In genomic region chr22:45067731-45068130, GRCh38 we compare ENCODE assay signal across 38 cellular contexts. TPM values are rescaled to one million over a fixed set of nuclear protein-coding genes. Genes with fewer than 3 reads are reported as not detected.
"Had no signal": no experiment of that assay in that cellular context is flagged by ENCODE, and none has a peak within 500 bp of the region (broad histone marks: within the 10 kb centered on the region; RNA-seq: fewer than 3 reads in every experiment).

No MANE protein-coding gene starts in this region.

- DNase-seq: activated CD4-positive, alpha-beta memory T cell treated with anti-CD3 and anti-CD28 coated beads, Interleukin-2, amount 10 ng/mL, durations not matched to agents 7 days and 5 days; activated CD4-positive, alpha-beta T cell treated with anti-CD3 and anti-CD28 coated beads for 1 hour; activated CD4-positive, alpha-beta T cell treated with anti-CD3 and anti-CD28 coated beads for 48 hours; activated CD4-positive, CD25-positive, alpha-beta regulatory T cell; activated CD8-positive, alpha-beta memory T cell treated with anti-CD3 and anti-CD28 coated beads for 24 hours; activated CD8-positive, alpha-beta memory T cell treated with anti-CD3 and anti-CD28 coated beads, Interleukin-2, amount 10 ng/mL, durations not matched to agents 7 days and 5 days; activated CD8-positive, alpha-beta memory T cell treated with anti-CD3 and anti-CD28 coated beads, Interleukin-2, amount 50 U/mL, for 48 hours; activated effector memory CD4-positive, alpha-beta T cell treated with anti-CD3 and anti-CD28 coated beads, Interleukin-2, amount 50 U/mL, for 16 hours; activated naive CD4-positive, alpha-beta T cell; activated naive CD4-positive, alpha-beta T cell treated with anti-CD3 and anti-CD28 coated beads, Interleukin-2, amount 50 U/mL, for 16 hours; activated naive CD8-positive, alpha-beta T cell treated with anti-CD3 and anti-CD28 coated beads for 36 hours; activated T-cell treated with anti-CD3 and anti-CD28 coated beads, Interleukin-2, amount 50 U/mL, for 72 hours; amniotic stem cell; aorta; body of pancreas; NCI-H1048; NCI-H1105 treated with DMSO at 0.1 percent for 48 hours; NCI-H1436; NCI-H1694; NCI-H1930; NCI-H2081 treated with DMSO at 0.1 percent for 48 hours; NCI-H226; NCI-H446 treated with DMSO at 0.1 percent for 48 hours; NCI-H524; NK-92 treated with Interleukin-12 subunit alpha and Interleukin-12 subunit beta, amount 100 ng/mL, for 24 hours; SIG-M5; T-cell; T-helper 17 cell; T-helper 9 cell; WERI-Rb-1 had no signal

- ATAC-seq: activated CD8-positive, alpha-beta memory T cell treated with anti-CD3 and anti-CD28 coated beads, Interleukin-2, amount 10 ng/mL, durations not matched to agents 7 days and 5 days; activated T-cell treated with anti-CD3 and anti-CD28 coated beads, Interleukin-2, amount 50 U/mL, for 72 hours; activated T-helper 17 cell treated with anti-CD3 and anti-CD28 coated beads, Interleukin-2, amount 50 U/mL, for 72 hours; body of pancreas; PC-3; Right ventricle myocardium inferior; SK-N-SH treated with all-trans-retinoic acid at 6 μM for 48 hours; T-cell; T-helper 17 cell had no signal

- H3K9me3 Mint-ChIP-seq: activated CD4-positive, alpha-beta memory T cell treated with anti-CD3 and anti-CD28 coated beads, Interleukin-2, amount 10 ng/mL, durations not matched to agents 7 days and 5 days had no signal

- H3K36me3 ChIP-seq: breast epithelium, WERI-Rb-1 had no signal

- H3K9me3 ChIP-seq: body of pancreas, breast epithelium had no signal

- H3K4me2 ChIP-seq: KMS-11 had no signal

- H3K27ac Mint-ChIP-seq: activated CD4-positive, alpha-beta memory T cell treated with anti-CD3 and anti-CD28 coated beads, Interleukin-2, amount 10 ng/mL, durations not matched to agents 7 days and 5 days; activated CD8-positive, alpha-beta memory T cell treated with anti-CD3 and anti-CD28 coated beads, Interleukin-2, amount 10 ng/mL, durations not matched to agents 7 days and 5 days; activated naive CD8-positive, alpha-beta T cell treated with anti-CD3 and anti-CD28 coated beads for 36 hours; activated T-cell treated with anti-CD3 and anti-CD28 coated beads, Interleukin-2, amount 50 U/mL, for 72 hours; activated T-helper 17 cell treated with anti-CD3 and anti-CD28 coated beads, Interleukin-2, amount 50 U/mL, for 72 hours; T-cell; T-helper 17 cell had no signal

- H3K4me1 Mint-ChIP-seq: T-cell had no signal

- H3K4me3 Mint-ChIP-seq: activated CD4-positive, alpha-beta memory T cell treated with anti-CD3 and anti-CD28 coated beads, Interleukin-2, amount 10 ng/mL, durations not matched to agents 7 days and 5 days; activated CD8-positive, alpha-beta memory T cell treated with anti-CD3 and anti-CD28 coated beads, Interleukin-2, amount 10 ng/mL, durations not matched to agents 7 days and 5 days; activated naive CD8-positive, alpha-beta T cell treated with anti-CD3 and anti-CD28 coated beads for 36 hours; activated T-cell treated with anti-CD3 and anti-CD28 coated beads, Interleukin-2, amount 50 U/mL, for 72 hours; activated T-helper 17 cell treated with anti-CD3 and anti-CD28 coated beads, Interleukin-2, amount 50 U/mL, for 72 hours; T-cell; T-helper 17 cell had no signal

- H3K4me3 ChIP-seq: body of pancreas, breast epithelium had no signal

- H3K27me3 ChIP-seq: body of pancreas had no signal

- H3K9ac ChIP-seq: KMS-11 had no signal

- H3K27ac ChIP-seq: body of pancreas, breast epithelium, KMS-11, RWPE1, WERI-Rb-1 had no signal

- H3K36me3 Mint-ChIP-seq: activated CD8-positive, alpha-beta memory T cell treated with anti-CD3 and anti-CD28 coated beads, Interleukin-2, amount 10 ng/mL, durations not matched to agents 7 days and 5 days; activated naive CD8-positive, alpha-beta T cell treated with anti-CD3 and anti-CD28 coated beads for 36 hours; T-cell had no signal

- H3K4me1 ChIP-seq: body of pancreas, breast epithelium had no signal

RNA-seq across cellular contexts. Expression of gene PHF21B, which starts 57.9 kb away (rescaled TPM):
- total RNA-seq: activated CD4-positive, alpha-beta memory T cell treated with anti-CD3 and anti-CD28 coated beads, Interleukin-2, amount 10 ng/mL, durations not matched to agents 7 days and 5 days; activated T-helper 17 cell treated with anti-CD3 and anti-CD28 coated beads, Interleukin-2, amount 50 U/mL, for 72 hours; M059J; PC-3; Right ventricle myocardium inferior; T-helper 17 cell had no signal
- polyA plus RNA-seq: aorta had no signal
